In the genomic region with DNA sequence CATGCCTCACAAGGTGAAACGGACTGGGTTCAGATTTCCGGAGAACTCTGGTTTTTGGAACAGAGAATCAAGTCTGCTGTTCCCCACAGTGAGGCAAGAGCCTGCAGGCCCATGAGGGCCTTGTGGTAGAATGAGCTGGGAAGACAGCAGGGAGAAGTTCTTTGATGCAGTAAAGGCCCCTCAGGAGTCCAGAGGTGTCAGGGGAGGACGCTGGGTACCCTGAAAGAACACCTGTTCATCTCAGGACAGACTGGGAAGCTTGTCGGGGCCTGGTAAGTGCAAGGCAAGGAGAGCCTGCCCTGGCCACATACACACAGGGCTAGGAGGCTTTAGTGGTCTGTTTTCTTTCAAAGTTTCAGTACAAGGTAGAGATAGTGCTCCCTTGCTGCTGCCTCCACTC, we compare ENCODE assay signal across 1 cellular context.
TF ChIP-seq lines count a peak whose summit lies in the region.

No MANE protein-coding gene starts in this region.

TF ChIP-seq in HepG2, 621 proteins besides CTCF, POLR2A, EP300 and RAD21:
- TF ChIP-seq ZNF354B (CRISPR knock-in tag; IDR thresholded peaks at IDR 0.05), result no peak
- TF ChIP-seq KDM2A (CRISPR knock-in tag; IDR thresholded peaks at IDR 0.05; ENCODE audit: borderline replicate concordance, low read depth), result 0 out of 2 replicates have a peak, but pooled peaks have one; percentile 4
